ENCODE assay signal across 8 cellular contexts in the genomic region with DNA sequence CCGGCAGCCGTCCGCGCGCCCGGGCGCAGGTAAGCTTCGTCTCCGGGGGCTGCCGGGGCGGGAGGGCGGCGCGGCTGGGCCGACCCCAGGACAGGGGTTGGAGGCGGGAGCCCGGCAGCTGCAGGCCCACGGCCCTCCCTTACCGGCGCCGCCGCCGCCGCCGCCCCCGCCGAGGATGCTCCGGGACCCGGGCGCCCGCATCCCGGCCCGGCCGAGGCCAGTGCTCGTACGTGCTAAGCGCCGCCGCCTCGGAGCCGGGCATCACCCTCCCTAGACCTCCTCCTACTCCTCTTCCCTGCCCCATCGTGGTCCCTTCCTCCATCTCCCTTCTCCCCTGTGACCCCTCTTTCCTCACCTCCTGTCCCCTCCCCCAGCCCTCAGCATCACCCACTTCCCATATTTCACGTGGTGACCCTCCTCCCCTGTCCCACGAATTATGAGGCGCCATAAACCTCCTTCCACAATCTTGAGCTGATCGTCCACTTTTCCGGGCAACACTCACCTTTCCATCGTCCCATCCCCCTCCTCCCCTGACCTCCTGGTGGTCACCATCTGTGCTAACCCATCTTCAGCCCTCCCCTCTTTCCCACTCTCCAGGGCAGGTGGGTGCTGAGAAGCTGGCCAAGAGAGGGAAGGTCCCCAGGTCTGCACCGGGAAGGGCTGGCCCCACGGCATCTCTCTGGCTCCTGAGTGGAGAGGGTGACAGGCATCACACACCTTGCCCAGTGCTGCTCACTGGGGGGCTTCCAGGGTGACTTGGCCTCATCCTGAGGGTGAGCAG. TPM values are rescaled to one million over a fixed set of nuclear protein-coding genes. Genes with fewer than 3 reads are reported as not detected.
DNase-seq lines count a peak whose midpoint lies in the region; ATAC-seq and TF ChIP-seq lines count a peak whose summit lies in the region.

No MANE protein-coding gene starts in this region.

- TF ChIP-seq CTCF in Caco-2 (IDR thresholded peaks at IDR 0.05; ENCODE audit: insufficient read depth in 1 of 2, low read depth in 1 of 2, low read length in 1 of 2, severe bottlenecking in 1 of 2, unreplicated experiment in 1 of 2) = no peak
- no peak for TF ChIP-seq CTCF in OCI-LY3 (IDR thresholded peaks at IDR 0.05; ENCODE audit: low read depth, low read length)
- TF ChIP-seq CTCF in dorsolateral prefrontal cortex (IDR thresholded peaks at IDR 0.05 in 54 of 56, conservative IDR thresholded peaks at IDR 0.05 in 2 of 56; ENCODE audit: low read depth in 1 of 56, partially characterized antibody in 56 of 56) = no peak
- TF ChIP-seq CTCF in neural cell (IDR thresholded peaks at IDR 0.05; ENCODE audit: poor library complexity, severe bottlenecking) = no peak

- TF ChIP-seq RAD21 in neural cell (conservative IDR thresholded peaks at IDR 0.05) = no peak

- intact Hi-C loops in Caco-2 (cut with micrococcal nuclease; ENCODE audit: unreplicated experiment) = no loop called here
- intact Hi-C loops in dorsolateral prefrontal cortex (cut with DNase I) = loop anchor here (5.0 kb wide), 1 partner anchor 53 kb away; a partner anchor contains a TSS

- H3K27me3 Mint-ChIP-seq in Caco-2 (ENCODE audit: insufficient read depth, unreplicated experiment) = peaks cover 28% of the 10 kb centered on the region

- POLR2A ChIA-PET in Caco-2 (lab: Charles Lee) = no interaction called here

- H3K9me3 Mint-ChIP-seq in Caco-2 (ENCODE audit: unreplicated experiment) = no peaks in the 10 kb centered on the region

- no peak for DNase-seq in Caco-2
- DNase-seq in dorsolateral prefrontal cortex = no peak
- DNase-seq in Ammon's horn (ENCODE audit: low spot score) = no peak
- DNase-seq in SKM-1 (lab: John Stamatoyannopoulos, UW; ENCODE audit: unreplicated experiment) = no peak
- DNase-seq in HCEC 1CT = no peak

- peaks cover 9% of the 10 kb centered on the region for H3K4me1 Mint-ChIP-seq in Caco-2 (ENCODE audit: low read depth, unreplicated experiment)

- H3K27ac Mint-ChIP-seq in Caco-2 (ENCODE audit: unreplicated experiment) = no peak overlapping the region

- H3K27me3 ChIP-seq in Caco-2 (replicated peaks; ENCODE audit: control insufficient read depth, insufficient read depth, low read length) (no peaks in the 10 kb centered on the region), OCI-LY3 (ENCODE audit: low read depth, low read length) (no peaks in the 10 kb centered on the region), dorsolateral prefrontal cortex (no peaks in the 10 kb centered on the region), neural cell (ENCODE audit: insufficient read depth, low read depth, low read length) (no peaks in the 10 kb centered on the region)

- no peak for TF ChIP-seq EP300 in neural cell (conservative IDR thresholded peaks at IDR 0.05; ENCODE audit: poor library complexity, severe bottlenecking)

- H3K36me3 Mint-ChIP-seq in Caco-2 (ENCODE audit: insufficient read depth, unreplicated experiment) = peaks cover 6% of the 10 kb centered on the region

- H3K36me3 ChIP-seq in Caco-2 (ENCODE audit: control insufficient read depth, insufficient read depth, low read length) (no peaks in the 10 kb centered on the region), OCI-LY3 (replicated peaks; ENCODE audit: low read depth, low read length) (peaks cover 33% of the 10 kb centered on the region), neural cell (ENCODE audit: insufficient read depth, low read length) (no peaks in the 10 kb centered on the region)

- H3K4me3 ChIP-seq in Caco-2 (ENCODE audit: low read depth, low read length) (peak overlapping the region; percentile 51), OCI-LY3 (ENCODE audit: low read length) (peak overlapping the region; percentile 87), dorsolateral prefrontal cortex (peak overlapping the region; percentile 33 to 80 (median 61)), neural cell (ENCODE audit: low read length) (peak overlapping the region; percentile 66)

- H3K9me2 ChIP-seq in neural cell (ENCODE audit: insufficient read depth, low read length) = no peaks in the 10 kb centered on the region

- H3K27ac ChIP-seq in OCI-LY3 (ENCODE audit: low read length) (peak overlapping the region; percentile 98), dorsolateral prefrontal cortex (peak overlapping the region in 34 of 59 donors; percentile 14 to 86 (median 60)), neural cell (ENCODE audit: low read length) (peak overlapping the region; percentile 0)

- H3K79me2 ChIP-seq in OCI-LY3 (ENCODE audit: low read length) (peaks cover 53% of the 10 kb centered on the region), neural cell (replicated peaks; ENCODE audit: insufficient read depth, low read length) (no peaks in the 10 kb centered on the region)

- H3K4me1 ChIP-seq in Caco-2 (0 out of 2 replicates have a peak, but pooled peaks cover 3% of the 10 kb centered on the region), OCI-LY3 (ENCODE audit: low read length) (peaks cover 54% of the 10 kb centered on the region)

- peak overlapping the region; percentile 94 for H3K4me3 Mint-ChIP-seq in Caco-2 (ENCODE audit: unreplicated experiment)

- H2AFZ ChIP-seq in OCI-LY3 (ENCODE audit: low read depth, low read length) (no peak overlapping the region), neural cell (ENCODE audit: low read depth, low read length) (no peak overlapping the region)

- H3K9me3 ChIP-seq in Caco-2 = no peaks in the 10 kb centered on the region
- H3K9me3 ChIP-seq in OCI-LY3 (ENCODE audit: insufficient read depth, low read length) = peaks cover 3% of the 10 kb centered on the region; the same call in 1 of the 2 replicates
- H3K9me3 ChIP-seq in neural cell (ENCODE audit: low read length) = no peaks in the 10 kb centered on the region

- BruUV-seq in Caco-2 (replicated peaks; lab: Mats Ljungman, UMichigan) = no TSS peak

- CTCF ChIA-PET in Caco-2 (lab: Charles Lee) = interaction anchor here (0.6 kb wide), 2 partner anchors 65 to 169 kb away, joined by 3 to 6 read pairs; no protein-coding TSS in a partner anchor

- peak overlapping the region; percentile 95 for H3K4me2 ChIP-seq in OCI-LY3 (ENCODE audit: low read length)
- H3K4me2 ChIP-seq in neural cell (ENCODE audit: low read length) = peak overlapping the region; percentile 90

- peak; percentile 11 for ATAC-seq in GM21723 (IDR thresholded peaks at IDR 0.05; ENCODE audit: unreplicated experiment)

- peak overlapping the region; percentile 83 for H3K9ac ChIP-seq in OCI-LY3 (ENCODE audit: low read length)
- H3K9ac ChIP-seq in neural cell (ENCODE audit: low read length) = peak overlapping the region; percentile 79

- H3F3A ChIP-seq in neural cell (ENCODE audit: insufficient read depth, low read length, poor library complexity, severe bottlenecking) = no peaks in the 10 kb centered on the region

- H4K20me1 ChIP-seq in OCI-LY3 (ENCODE audit: insufficient read depth, low read length) (peaks cover 27% of the 10 kb centered on the region), neural cell (ENCODE audit: insufficient read depth) (no peaks in the 10 kb centered on the region)

TF ChIP-seq in neural cell, 6 proteins besides CTCF, POLR2A, EP300 and RAD21:
- TF ChIP-seq EZH2 (IDR thresholded peaks at IDR 0.05; ENCODE audit: borderline replicate concordance, insufficient read depth, low read length, poor library complexity, severe bottlenecking) = no peak
- peak; percentile 30 for TF ChIP-seq MXI1 (conservative IDR thresholded peaks at IDR 0.05; ENCODE audit: poor library complexity, severe bottlenecking)
- no peak for TF ChIP-seq TAF1 (IDR thresholded peaks at IDR 0.05; ENCODE audit: low read depth)
- TF ChIP-seq, protein P1, sequence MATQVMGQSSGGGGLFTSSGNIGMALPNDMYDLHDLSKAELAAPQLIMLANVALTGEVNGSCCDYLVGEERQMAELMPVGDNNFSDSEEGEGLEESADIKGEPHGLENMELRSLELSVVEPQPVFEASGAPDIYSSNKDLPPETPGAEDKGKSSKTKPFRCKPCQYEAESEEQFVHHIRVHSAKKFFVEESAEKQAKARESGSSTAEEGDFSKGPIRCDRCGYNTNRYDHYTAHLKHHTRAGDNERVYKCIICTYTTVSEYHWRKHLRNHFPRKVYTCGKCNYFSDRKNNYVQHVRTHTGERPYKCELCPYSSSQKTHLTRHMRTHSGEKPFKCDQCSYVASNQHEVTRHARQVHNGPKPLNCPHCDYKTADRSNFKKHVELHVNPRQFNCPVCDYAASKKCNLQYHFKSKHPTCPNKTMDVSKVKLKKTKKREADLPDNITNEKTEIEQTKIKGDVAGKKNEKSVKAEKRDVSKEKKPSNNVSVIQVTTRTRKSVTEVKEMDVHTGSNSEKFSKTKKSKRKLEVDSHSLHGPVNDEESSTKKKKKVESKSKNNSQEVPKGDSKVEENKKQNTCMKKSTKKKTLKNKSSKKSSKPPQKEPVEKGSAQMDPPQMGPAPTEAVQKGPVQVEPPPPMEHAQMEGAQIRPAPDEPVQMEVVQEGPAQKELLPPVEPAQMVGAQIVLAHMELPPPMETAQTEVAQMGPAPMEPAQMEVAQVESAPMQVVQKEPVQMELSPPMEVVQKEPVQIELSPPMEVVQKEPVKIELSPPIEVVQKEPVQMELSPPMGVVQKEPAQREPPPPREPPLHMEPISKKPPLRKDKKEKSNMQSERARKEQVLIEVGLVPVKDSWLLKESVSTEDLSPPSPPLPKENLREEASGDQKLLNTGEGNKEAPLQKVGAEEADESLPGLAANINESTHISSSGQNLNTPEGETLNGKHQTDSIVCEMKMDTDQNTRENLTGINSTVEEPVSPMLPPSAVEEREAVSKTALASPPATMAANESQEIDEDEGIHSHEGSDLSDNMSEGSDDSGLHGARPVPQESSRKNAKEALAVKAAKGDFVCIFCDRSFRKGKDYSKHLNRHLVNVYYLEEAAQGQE (IDR thresholded peaks at IDR 0.05; ENCODE audit: borderline replicate concordance) = no peak
- TF ChIP-seq POLR2AphosphoS5 (IDR thresholded peaks at IDR 0.05) = no peak
- no peak for TF ChIP-seq SMC3 (conservative IDR thresholded peaks at IDR 0.05; ENCODE audit: poor library complexity)

RNA-seq across cellular contexts. Expression of a gene that starts 0.6 kb away (rescaled TPM):
- total RNA-seq in Caco-2 (2022) = not detected in 2 replicates
- total RNA-seq in dorsolateral prefrontal cortex = 10 to 100 TPM in 111 of 120 experiments, 1 to 10 TPM in 9; 4.8 to 24.5 (median 15.5) TPM
- 16.7 and 18.7 TPM in 2 replicates for polyA plus RNA-seq in neural cell
- 28.1 and 29.0 TPM in 2 replicates for polyA minus RNA-seq in neural cell

RNA-seq across cellular contexts. Expression of a gene that starts 53.9 kb away (rescaled TPM):
- total RNA-seq in Caco-2 (2022) (35.1 and 36.6 TPM in 2 replicates), dorsolateral prefrontal cortex (10 to 100 TPM; 31.0 to 59.1 (median 45.3) TPM)
- 51.9 and 54.1 TPM in 2 replicates for polyA plus RNA-seq in neural cell
- polyA minus RNA-seq in neural cell = 54.5 and 56.6 TPM in 2 replicates

RNA-seq across cellular contexts. Expression of a gene that starts 54.0 kb away (rescaled TPM):
- total RNA-seq in Caco-2 (2022) = 19.0 and 21.8 TPM in 2 replicates
- total RNA-seq in dorsolateral prefrontal cortex = 10 to 100 TPM; 15.0 to 37.8 (median 23.3) TPM
- polyA plus RNA-seq in neural cell = 29.3 and 33.9 TPM in 2 replicates
- polyA minus RNA-seq in neural cell = 36.8 and 39.7 TPM in 2 replicates

Comparison
In these comparisons a context has a peak if more than half of its experiments do, and no peak if none do; other contexts are left out.
1. H3K27ac ChIP-seq: peak in every context shown above with its lines; median percentile 98 in OCI-LY3; 60 in dorsolateral prefrontal cortex; 0 in neural cell.